3 cellular contexts compared by ENCODE assay signal in the genomic region with DNA sequence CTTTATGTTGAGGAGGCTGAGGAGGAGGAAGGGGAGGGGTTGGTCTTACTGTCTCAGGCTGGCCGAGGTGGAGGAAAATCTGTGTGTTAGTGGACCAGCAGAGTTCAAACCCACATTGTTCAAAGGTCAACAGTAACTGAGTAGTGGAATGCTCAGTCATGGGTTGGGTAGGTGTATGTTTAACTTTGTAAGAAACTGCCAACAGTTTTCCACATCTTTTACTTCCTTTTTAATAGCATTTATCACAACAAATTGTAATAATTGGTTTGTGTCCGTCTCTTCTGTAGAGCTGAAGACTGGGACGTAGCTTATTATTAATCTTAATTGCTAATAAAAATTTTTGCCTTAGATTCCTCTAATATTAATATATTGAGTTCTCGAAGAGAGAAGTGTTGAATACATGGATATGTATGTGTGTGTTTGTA.
TF ChIP-seq lines count a peak whose summit lies in the region.

No MANE protein-coding gene starts in this region.

TF ChIP-seq in IMR-90, 13 proteins besides CTCF, POLR2A, EP300 and RAD21:
- TF ChIP-seq, protein P1, sequence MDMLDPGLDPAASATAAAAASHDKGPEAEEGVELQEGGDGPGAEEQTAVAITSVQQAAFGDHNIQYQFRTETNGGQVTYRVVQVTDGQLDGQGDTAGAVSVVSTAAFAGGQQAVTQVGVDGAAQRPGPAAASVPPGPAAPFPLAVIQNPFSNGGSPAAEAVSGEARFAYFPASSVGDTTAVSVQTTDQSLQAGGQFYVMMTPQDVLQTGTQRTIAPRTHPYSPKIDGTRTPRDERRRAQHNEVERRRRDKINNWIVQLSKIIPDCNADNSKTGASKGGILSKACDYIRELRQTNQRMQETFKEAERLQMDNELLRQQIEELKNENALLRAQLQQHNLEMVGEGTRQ (IDR thresholded peaks at IDR 0.05; ENCODE audit: low read depth, low read length): no peak
- TF ChIP-seq SMC3 (IDR thresholded peaks at IDR 0.05; ENCODE audit: low read depth, low read length) (no peak), MAZ (IDR thresholded peaks at IDR 0.05; ENCODE audit: borderline replicate concordance, low read depth, low read length) (no peak), CEBPB (IDR thresholded peaks at IDR 0.05; ENCODE audit: low read depth, low read length) (no peak), RFX5 (IDR thresholded peaks at IDR 0.05; ENCODE audit: low read depth, low read length) (no peak), RCOR1 (IDR thresholded peaks at IDR 0.05; ENCODE audit: insufficient replicate concordance, low read length) (no peak), CHD1 (IDR thresholded peaks at IDR 0.05; ENCODE audit: low read depth, low read length) (no peak), NFE2L2 (IDR thresholded peaks at IDR 0.05; ENCODE audit: low read depth, low read length) (no peak)

TF ChIP-seq in endothelial cell of umbilical vein, 7 proteins besides CTCF, POLR2A, EP300 and RAD21:
- TF ChIP-seq POLR2AphosphoS5 (IDR thresholded peaks at IDR 0.05; ENCODE audit: insufficient read depth, low read depth, low read length): no peak
- TF ChIP-seq MYC (IDR thresholded peaks at IDR 0.05; ENCODE audit: low read depth, low read length): no peak
- TF ChIP-seq JUN (IDR thresholded peaks at IDR 0.05; ENCODE audit: borderline replicate concordance, insufficient read depth, insufficient read length, low read depth): no peak
- TF ChIP-seq GATA2 (IDR thresholded peaks at IDR 0.05; ENCODE audit: insufficient read depth, insufficient read length, low read depth, low read length): no peak
- TF ChIP-seq FOS (IDR thresholded peaks at IDR 0.05; ENCODE audit: borderline replicate concordance, insufficient read depth, low read length): no peak
- no peak for TF ChIP-seq EZH2 (IDR thresholded peaks at IDR 0.05; ENCODE audit: borderline replicate concordance, low read depth, low read length, severe bottlenecking)
- TF ChIP-seq, protein P2, sequence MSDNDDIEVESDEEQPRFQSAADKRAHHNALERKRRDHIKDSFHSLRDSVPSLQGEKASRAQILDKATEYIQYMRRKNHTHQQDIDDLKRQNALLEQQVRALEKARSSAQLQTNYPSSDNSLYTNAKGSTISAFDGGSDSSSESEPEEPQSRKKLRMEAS (IDR thresholded peaks at IDR 0.05; ENCODE audit: insufficient read depth, insufficient read length): no peak

TF ChIP-seq in GM12891, 5 proteins besides CTCF, POLR2A, EP300 and RAD21:
- no peak for TF ChIP-seq POU2F2 (IDR thresholded peaks at IDR 0.05; ENCODE audit: low read depth, low read length)
- no peak for TF ChIP-seq PAX5 (IDR thresholded peaks at IDR 0.05; ENCODE audit: insufficient read depth, low read length, severe bottlenecking)
- no peak for TF ChIP-seq POLR2AphosphoS5 (IDR thresholded peaks at IDR 0.05; ENCODE audit: low read depth, low read length)
- TF ChIP-seq TAF1 (IDR thresholded peaks at IDR 0.05; ENCODE audit: low read depth, low read length): no peak
- TF ChIP-seq SPI1 (IDR thresholded peaks at IDR 0.05; ENCODE audit: low read depth, low read length): no peak
TF ChIP-seq in GM12891: peak in this region for 0.
